6 cellular contexts compared by ENCODE assay signal in genomic region chr1:109091196-109092193, GRCh38. TPM values are rescaled to one million over a fixed set of nuclear protein-coding genes. Genes with fewer than 3 reads are reported as not detected.
DNase-seq lines count a peak whose midpoint lies in the region; ATAC-seq and TF ChIP-seq lines count a peak whose summit lies in the region.

No MANE protein-coding gene starts in this region.

- peak overlapping the region; percentile 90 for H3K4me3 ChIP-seq in parathyroid adenoma (ENCODE audit: low read depth, low read length)

- peaks cover 39% of the 10 kb centered on the region for H3K4me1 Mint-ChIP-seq in chondrocyte (ENCODE audit: low read depth)

- peak; percentile 54 for DNase-seq in KG1 (lab: John Stamatoyannopoulos, UW)
- no peak for DNase-seq in chondrocyte (ENCODE audit: low spot score)
- no peak for DNase-seq in DMS153 (lab: John Stamatoyannopoulos, UW)

- no peaks in the 10 kb centered on the region for H3K36me3 ChIP-seq in parathyroid adenoma (ENCODE audit: control insufficient read depth, insufficient read depth, low read length)

- no peaks in the 10 kb centered on the region for H3K9me3 ChIP-seq in parathyroid adenoma (ENCODE audit: control insufficient read depth, low read length)

- H3K27me3 Mint-ChIP-seq in chondrocyte (ENCODE audit: low read depth) = no peaks in the 10 kb centered on the region

- peak overlapping the region; percentile 97 for H3K27ac Mint-ChIP-seq in chondrocyte (ENCODE audit: unreplicated experiment)

- H3K36me3 Mint-ChIP-seq in chondrocyte (ENCODE audit: low read depth) = peaks cover 13% of the 10 kb centered on the region

- H3K4me2 ChIP-seq in parathyroid adenoma (ENCODE audit: low read length) = peak overlapping the region; percentile 76

- no peaks in the 10 kb centered on the region for H3K27me3 ChIP-seq in parathyroid adenoma (ENCODE audit: control insufficient read depth, insufficient read depth, low read length)

- ATAC-seq in GM19328 (IDR thresholded peaks at IDR 0.05; ENCODE audit: unreplicated experiment) (peak; percentile 54), HG03108 (IDR thresholded peaks at IDR 0.05; ENCODE audit: unreplicated experiment) (no peak)

- H2AFZ ChIP-seq in parathyroid adenoma = peak overlapping the region; percentile 92

- TF ChIP-seq CTCF in chondrocyte (IDR thresholded peaks at IDR 0.05) (no peak), parathyroid adenoma (IDR thresholded peaks at IDR 0.05) (no peak)

- H3K79me2 ChIP-seq in parathyroid adenoma = peaks cover 6% of the 10 kb centered on the region

- peak overlapping the region; percentile 95 for H3K27ac ChIP-seq in parathyroid adenoma

- H3K9ac ChIP-seq in parathyroid adenoma = peak overlapping the region; percentile 64

- H3K9me3 Mint-ChIP-seq in chondrocyte (ENCODE audit: low read depth) = no peaks in the 10 kb centered on the region

- H3K4me1 ChIP-seq in parathyroid adenoma = peaks cover 5% of the 10 kb centered on the region

- H3K4me3 Mint-ChIP-seq in chondrocyte (ENCODE audit: unreplicated experiment) = peak overlapping the region; percentile 77

RNA-seq across cellular contexts. Expression of gene TMEM167B, which starts 0.9 kb away (rescaled TPM):
- total RNA-seq in chondrocyte = 37.2 to 40.3 TPM (median 38.4 TPM) in 3 replicates

RNA-seq across cellular contexts. Expression of gene TAF13, which starts 15.7 kb away (rescaled TPM):
- total RNA-seq in chondrocyte = 82.9 to 101 TPM (median 87.8 TPM) in 3 replicates

RNA-seq across cellular contexts. Expression of gene ELAPOR1, which starts 22.4 kb away (rescaled TPM):
- 0.46 to 1.2 TPM (median 0.97 TPM) in 3 replicates for total RNA-seq in chondrocyte

RNA-seq across cellular contexts. Expression of gene WDR47, which starts 49.6 kb away (rescaled TPM):
- total RNA-seq in chondrocyte = 27.0 to 31.8 TPM (median 30.6 TPM) in 3 replicates
